In genomic region chr10:71437537-71438058, GRCh38 we compare ENCODE assay signal across 16 cellular contexts. TPM values are rescaled to one million over a fixed set of nuclear protein-coding genes. Genes with fewer than 3 reads are reported as not detected.
"Had no signal": no experiment of that assay in that cellular context is flagged by ENCODE, and none has a peak within 500 bp of the region (broad histone marks: within the 10 kb centered on the region; RNA-seq: fewer than 3 reads in every experiment).

No MANE protein-coding gene starts in this region.

- H3K4me3 ChIP-seq: coronary artery, heart right ventricle, suprapubic skin had no signal

- H3K27ac ChIP-seq: coronary artery, neutrophil, suprapubic skin had no signal

- H3K36me3 ChIP-seq: heart right ventricle, neutrophil, suprapubic skin had no signal

- H3K9ac ChIP-seq: SK-N-SH had no signal

- H3K4me1 ChIP-seq: suprapubic skin had no signal

- ATAC-seq: activated naive CD4-positive, alpha-beta T cell treated with anti-CD3 and anti-CD28 coated beads, Interleukin-2, amount 50 U/mL, for 72 hours; naive thymus-derived CD4-positive, alpha-beta T cell; T-cell had no signal

- DNase-seq: activated CD4-positive, alpha-beta T cell treated with anti-CD3 and anti-CD28 coated beads, Interleukin-2, amount 50 U/mL, for 48 hours; activated T-cell treated with anti-CD3 and anti-CD28 coated beads, Interleukin-2, amount 50 U/mL, for 1 hour; central memory CD4-positive, alpha-beta T cell; effector CD4-positive, alpha-beta T cell; heart right ventricle; mammary epithelial cell; naive thymus-derived CD4-positive, alpha-beta T cell; SK-N-SH; T-cell; T-helper 9 cell; trophoblast cell had no signal

- H3K9me3 ChIP-seq: heart right ventricle, neutrophil, SK-N-SH, suprapubic skin had no signal

- H3K27me3 ChIP-seq: heart right ventricle, neutrophil, suprapubic skin had no signal

- H3K4me2 ChIP-seq: SK-N-SH had no signal

RNA-seq across cellular contexts. Expression of gene CDH23, which starts 40.9 kb away (rescaled TPM):
- total RNA-seq: endothelial cell of umbilical vein had no signal
- polyA plus RNA-seq: endothelial cell of umbilical vein had no signal
